Comparison of ENCODE assay signal across 8 cellular contexts in the genomic region with DNA sequence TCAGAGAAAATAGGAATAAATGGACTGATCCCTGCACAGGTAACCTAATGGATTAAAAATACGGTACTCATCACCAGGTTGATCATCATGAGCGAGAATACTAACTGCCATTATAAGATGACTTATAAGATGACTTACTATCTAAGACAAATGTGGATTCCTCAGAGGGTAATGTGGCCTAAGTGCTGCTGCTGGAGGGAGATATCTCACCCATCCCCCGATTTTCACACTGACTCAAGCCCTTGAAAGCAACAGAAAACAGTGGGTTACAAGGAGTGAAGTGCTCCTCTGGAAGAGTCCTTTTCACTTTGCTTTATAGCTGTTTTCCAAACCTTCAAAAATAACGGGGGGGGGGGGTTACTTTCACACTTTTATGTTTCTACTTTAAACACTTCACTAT. TPM values are rescaled to one million over a fixed set of nuclear protein-coding genes. Genes with fewer than 3 reads are reported as not detected.
DNase-seq lines count a peak whose midpoint lies in the region; ATAC-seq, FAIRE-seq and TF ChIP-seq lines count a peak whose summit lies in the region.

No MANE protein-coding gene starts in this region.

- CTCF ChIA-PET in GM12878 (lab: Yijun Ruan, JAX), result interaction anchor here (0.6 to 5.9 kb wide), 15 partner anchors 9 to 437 kb away, joined by 3 to 53 read pairs (median 4); partner anchors contain the start of genes CCDC15, SIAE and SPA17

- peaks cover 17 to 25% (median 23%) of the 10 kb centered on the region in 3 donors for H3K4me1 Mint-ChIP-seq in naive B cell

- peaks cover 0 to 7% (median 3%) of the 10 kb centered on the region in 11 experiments; a peak in 3 of 22 replicates for H3K36me3 ChIP-seq in BLaER1 treated with 17β-estradiol and CSF1 and Interleukin-3, amounts not matched to agents 10 nM and 100 nM
- H3K36me3 ChIP-seq in HUES64 (ENCODE audit: insufficient read depth, low read length) (peaks cover 12% of the 10 kb centered on the region; the same call in 1 of the 2 replicates), GM12878 (ENCODE audit: control insufficient read depth in 2 of 2, insufficient read depth in 2 of 2, low read length in 1 of 2) (no peaks in the 10 kb centered on the region)

- peak overlapping the region; percentile 79 to 95 (median 85) for H3K4me3 ChIP-seq in BLaER1 treated with 17β-estradiol and CSF1 and Interleukin-3, amounts not matched to agents 10 nM and 100 nM
- H3K4me3 ChIP-seq in HUES64 (ENCODE audit: low read length), result peak overlapping the region; percentile 96
- H3K4me3 ChIP-seq in GM12878, result peak overlapping the region; percentile 96

- 92% methylated on average over 2 of the region's 4 CpGs for WGBS in HUES64
- 26% methylated on average over 4 of the region's 4 CpGs for WGBS in GM12878 (ENCODE audit: insufficient coverage, insufficient replicate concordance, low lambda C conversion rate, missing lambda C conversion rate)

- peak overlapping the region in 5 of 6 donors; percentile 79 to 99 (median 95) for H3K27ac Mint-ChIP-seq in naive B cell

- no peaks in the 10 kb centered on the region for H3K27me3 ChIP-seq in BLaER1 treated with 17β-estradiol and CSF1 and Interleukin-3, amounts not matched to agents 10 nM and 100 nM
- no peaks in the 10 kb centered on the region for H3K27me3 ChIP-seq in HUES64 (ENCODE audit: insufficient read depth, low read length)
- no peaks in the 10 kb centered on the region for H3K27me3 ChIP-seq in GM12878 (replicated peaks in 1 of 2; ENCODE audit: control insufficient read depth in 2 of 2, insufficient read depth in 2 of 2, low read length in 1 of 2)

- POLR2A ChIA-PET in GM12878 (lab: Charles Lee), result interaction anchor here (0.9 to 3.9 kb wide), 6 partner anchors 10 to 47 kb away, joined by 3 to 55 read pairs (median 8); partner anchors contain the start of gene SLC37A2

- TF ChIP-seq CTCF in GM12878 (IDR thresholded peaks at IDR 0.05 in 2 of 3, conservative IDR thresholded peaks at IDR 0.05 in 1 of 3; ENCODE audit: control insufficient read depth in 2 of 3, extremely low read depth in 1 of 3, insufficient read depth in 1 of 3, low read depth in 3 of 3, low read length in 3 of 3), result peak in 1 of 3 experiments; percentile 11; a peak in 2 of 6 replicates

- H4K20me1 ChIP-seq in BLaER1 treated with 17β-estradiol and CSF1 and Interleukin-3, amounts not matched to agents 10 nM and 100 nM, result no peaks in the 10 kb centered on the region
- no peaks in the 10 kb centered on the region for H4K20me1 ChIP-seq in GM12878 (ENCODE audit: control insufficient read depth, insufficient read depth)

- H3K4me3 Mint-ChIP-seq in naive B cell, result peak overlapping the region in 7 of 8 donors; percentile 94 to 100 (median 97)

- peak overlapping the region in 8 of 11 experiments; percentile 68 to 83 (median 76); a peak in 15 of 22 replicates for H3K27ac ChIP-seq in BLaER1 treated with 17β-estradiol and CSF1 and Interleukin-3, amounts not matched to agents 10 nM and 100 nM
- no peak overlapping the region for H3K27ac ChIP-seq in HUES64 (ENCODE audit: low read depth, low read length)
- no peak overlapping the region for H3K27ac ChIP-seq in GM12878 (ENCODE audit: control insufficient read depth, insufficient read depth)

- peaks cover 0 to 19% of the 10 kb centered on the region in 2 donors for H3K36me3 Mint-ChIP-seq in naive B cell

- BruUV-seq in GM12878 (replicated peaks; lab: Mats Ljungman, UMichigan), result no TSS peak

- H3K4me1 ChIP-seq in BLaER1 treated with 17β-estradiol and CSF1 and Interleukin-3, amounts not matched to agents 10 nM and 100 nM, result peaks cover 12 to 23% (median 16%) of the 10 kb centered on the region in 10 experiments
- H3K4me1 ChIP-seq in HUES64 (ENCODE audit: insufficient read depth, low read length) (peaks cover 10% of the 10 kb centered on the region; the same call in 1 of the 2 replicates), GM12878 (ENCODE audit: control insufficient read depth, insufficient read depth, low read length) (peaks cover 3% of the 10 kb centered on the region; the same call in 1 of the 2 replicates)

- intact Hi-C loops in GM12878 (cut with micrococcal nuclease; ENCODE audit: unreplicated experiment), result no loop called here

- DNase-seq in GM12878 (ENCODE audit: low read depth, low spot score) (no peak), naive B cell (no peak), SW 1271 (lab: John Stamatoyannopoulos, UW) (no peak), GM19240 (ENCODE audit: insufficient read length, low spot score) (no peak)
- DNase-seq in central memory CD4-positive, alpha-beta T cell, result no peak

- no peak for ATAC-seq in GM12878
- no peak for ATAC-seq in naive B cell (ENCODE audit: low read depth in 2 of 2)
- no peak for ATAC-seq in GM18870 (IDR thresholded peaks at IDR 0.05; ENCODE audit: unreplicated experiment)

- RAD21 ChIA-PET in GM12878 (lab: Charles Lee; ENCODE audit: unreplicated experiment), result interaction anchor here (0.7 to 8.6 kb wide), 14 partner anchors 8 to 777 kb away, joined by 3 to 87 read pairs (median 4); partner anchors contain the start of genes HYLS1 and SLC37A2

- H2AFZ ChIP-seq in GM12878 (ENCODE audit: control insufficient read depth, low read depth, low read length), result no peak overlapping the region

- H3K4me2 ChIP-seq in BLaER1 treated with 17β-estradiol and CSF1 and Interleukin-3, amounts not matched to agents 10 nM and 100 nM, result peak overlapping the region; percentile 82 to 96 (median 90)
- H3K4me2 ChIP-seq in GM12878 (ENCODE audit: control insufficient read depth, insufficient read depth), result peak overlapping the region; percentile 78

- H3K9me3 Mint-ChIP-seq in naive B cell, result peaks cover 0 to 8% (median 4%) of the 10 kb centered on the region in 7 donors

- SMC1A ChIA-PET in GM12878 (lab: Charles Lee; ENCODE audit: uncharacterized antibody, unreplicated experiment), result interaction anchor here (0.9 to 4.5 kb wide), 17 partner anchors 11 to 472 kb away, joined by 3 to 57 read pairs (median 5); partner anchors contain the start of genes CCDC15, EI24 and SLC37A2

- peaks cover 0 to 26% (median 15%) of the 10 kb centered on the region in 3 donors for H3K27me3 Mint-ChIP-seq in naive B cell

- FAIRE-seq in GM12878 (lab: Jason Lieb, UNC), result no peak

- TF ChIP-seq POLR2A in GM12878 (IDR thresholded peaks at IDR 0.05; ENCODE audit: low read depth, low read length), result no peak

- H3K79me2 ChIP-seq in GM12878 (ENCODE audit: control insufficient read depth, insufficient read depth, low read length), result peaks cover 10% of the 10 kb centered on the region

- TF ChIP-seq EP300 in GM12878 (IDR thresholded peaks at IDR 0.05; ENCODE audit: borderline replicate concordance in 1 of 2, control insufficient read depth in 1 of 2, low read depth in 2 of 2, low read length in 2 of 2), result no peak

- no peak for TF ChIP-seq RAD21 in GM12878 (IDR thresholded peaks at IDR 0.05; ENCODE audit: insufficient read depth, low read depth, low read length)

- peak overlapping the region; percentile 77 to 86 (median 83) for H3K9ac ChIP-seq in BLaER1 treated with 17β-estradiol and CSF1 and Interleukin-3, amounts not matched to agents 10 nM and 100 nM
- peak overlapping the region; percentile 74; the same call in 1 of the 2 replicates for H3K9ac ChIP-seq in HUES64 (ENCODE audit: low read depth, low read length)
- peak overlapping the region; percentile 72 for H3K9ac ChIP-seq in GM12878 (ENCODE audit: control insufficient read depth, insufficient read depth, low read length)

- peaks cover 0 to 23% (median 11%) of the 10 kb centered on the region in 11 experiments; a peak in 13 of 22 replicates for H3K9me3 ChIP-seq in BLaER1 treated with 17β-estradiol and CSF1 and Interleukin-3, amounts not matched to agents 10 nM and 100 nM (replicated peaks in 1 of 11)
- H3K9me3 ChIP-seq in HUES64 (ENCODE audit: insufficient read depth, low read depth, low read length) (peaks cover 12% of the 10 kb centered on the region), GM12878 (replicated peaks; ENCODE audit: control insufficient read depth, insufficient read depth, low read length) (no peaks in the 10 kb centered on the region; the same call in 1 of the 3 replicates)

- in situ Hi-C loops in GM12878 (cut with MboI), result no loop called here

RNA-seq across cellular contexts. Expression of gene TMEM218, which starts 0.9 kb away (rescaled TPM):
- polyA plus RNA-seq in HUES64 (2013, experiment 1 of 2), result 22.5 TPM
- polyA plus RNA-seq in HUES64 (2013, experiment 2 of 2), result 26.9 TPM
- total RNA-seq in GM12878 (2013; cell fraction: nucleolus; rRNA removed), result 30.1 and 34.6 TPM in 2 replicates
- total RNA-seq in GM12878 (2014; rRNA removed) (28.9 and 37.9 TPM in 2 replicates), GM12878 (2014; rRNA removed; fragmentation: Illumina TruSeq; extraction: Trizol) (24.0 and 27.0 TPM in 2 replicates), GM12878 (2021) (14.4 and 19.9 TPM in 2 replicates)
- 17.7 TPM for polyA plus RNA-seq in GM12878 (2011; ENCODE audit: low read depth)
- polyA plus RNA-seq in GM12878 (2011; rRNA removed) (35.7 and 36.8 TPM in 2 replicates), GM12878 (2014; fragmentation: Illumina TruSeq; extraction: Trizol) (30.5 and 46.9 TPM in 2 replicates), GM12878 (2014; fragmentation: Nextera tagmentation; extraction: Ambion mirVana) (10 to 100 TPM; 11.2 to 15.5 TPM), GM12878 (2014; rRNA removed) (25.2 and 28.7 TPM in 2 replicates), GM12878 (2016; fragmentation: Nextera tagmentation; extraction: Ambion mirVana) (10 to 100 TPM; 45.7 to 50.3 TPM), naive B cell (ENCODE audit: low read depth in 6 of 6) (10 to 100 TPM; 30.4 to 53.0 (median 36.7) TPM)
- polyA plus RNA-seq in GM12878 (2011; cell fraction: cytosol; rRNA removed), result 37.2 and 37.5 TPM in 2 replicates
- 39.8 and 42.6 TPM in 2 replicates for polyA plus RNA-seq in GM12878 (2011; cell fraction: nucleus; rRNA removed)
- polyA plus RNA-seq in GM12878 (2012), result 17.1 and 19.5 TPM in 2 replicates
- 11.5 and 12.2 TPM in 2 replicates for polyA minus RNA-seq in GM12878 (2011; rRNA and poly(A)+ RNA removed)
- polyA minus RNA-seq in GM12878 (2011; cell fraction: cytosol; rRNA and poly(A)+ RNA removed), result 5.1 and 6.4 TPM in 2 replicates
- polyA minus RNA-seq in GM12878 (2011; cell fraction: nucleus; rRNA and poly(A)+ RNA removed), result 10.8 and 15.3 TPM in 2 replicates

RNA-seq across cellular contexts. Expression of gene SLC37A2, which starts 47.4 kb away (rescaled TPM):
- 0.65 TPM for polyA plus RNA-seq in HUES64 (2013, experiment 1 of 2)
- polyA plus RNA-seq in HUES64 (2013, experiment 2 of 2), result 1.8 TPM
- 7.1 and 8.3 TPM in 2 replicates for total RNA-seq in GM12878 (2013; cell fraction: nucleolus; rRNA removed)
- total RNA-seq in GM12878 (2014; rRNA removed), result 2.4 and 2.7 TPM in 2 replicates
- 1.3 and 1.4 TPM in 2 replicates for total RNA-seq in GM12878 (2014; rRNA removed; fragmentation: Illumina TruSeq; extraction: Trizol)
- total RNA-seq in GM12878 (2021), result 3.0 and 3.4 TPM in 2 replicates
- 0.73 TPM for polyA plus RNA-seq in GM12878 (2011; ENCODE audit: low read depth)
- polyA plus RNA-seq in GM12878 (2011; rRNA removed), result 8.3 and 9.8 TPM in 2 replicates
- 12.1 and 13.1 TPM in 2 replicates for polyA plus RNA-seq in GM12878 (2011; cell fraction: cytosol; rRNA removed)
- polyA plus RNA-seq in GM12878 (2011; cell fraction: nucleus; rRNA removed), result 26.6 and 33.5 TPM in 2 replicates
- 0.91 and 2.3 TPM in 2 replicates for polyA plus RNA-seq in GM12878 (2012)
- polyA plus RNA-seq in GM12878 (2014; fragmentation: Illumina TruSeq; extraction: Trizol), result 1.4 and 1.7 TPM in 2 replicates
- under 1 TPM; 0.26 to 0.29 TPM for polyA plus RNA-seq in GM12878 (2014; fragmentation: Nextera tagmentation; extraction: Ambion mirVana)
- polyA plus RNA-seq in GM12878 (2014; rRNA removed), result 2.5 and 2.7 TPM in 2 replicates
- 1 to 10 TPM in 1 of 2 experiments, under 1 TPM in 1; 0.99 to 2.3 TPM for polyA plus RNA-seq in GM12878 (2016; fragmentation: Nextera tagmentation; extraction: Ambion mirVana)
- polyA minus RNA-seq in GM12878 (2011; rRNA and poly(A)+ RNA removed), result 8.5 and 13.3 TPM in 2 replicates
- 3.2 and 4.4 TPM in 2 replicates for polyA minus RNA-seq in GM12878 (2011; cell fraction: cytosol; rRNA and poly(A)+ RNA removed)
- polyA minus RNA-seq in GM12878 (2011; cell fraction: nucleus; rRNA and poly(A)+ RNA removed), result 8.2 and 8.5 TPM in 2 replicates
- 1 to 10 TPM in 4 of 6 donors, under 1 TPM in 2; 0.48 to 2.4 (median 1.8) TPM for polyA plus RNA-seq in naive B cell (ENCODE audit: low read depth in 6 of 6)

RNA-seq across cellular contexts. Expression of gene PKNOX2, which starts 54.0 kb away (rescaled TPM):
- 5.6 TPM for polyA plus RNA-seq in HUES64 (2013, experiment 1 of 2)
- 7.5 TPM for polyA plus RNA-seq in HUES64 (2013, experiment 2 of 2)
- total RNA-seq in GM12878 (2013; cell fraction: nucleolus; rRNA removed), result not detected in 2 replicates
- total RNA-seq in GM12878 (2014; rRNA removed), result not detected in 2 replicates
- not detected in 2 replicates for total RNA-seq in GM12878 (2014; rRNA removed; fragmentation: Illumina TruSeq; extraction: Trizol)
- not detected in 2 replicates for total RNA-seq in GM12878 (2021)
- polyA plus RNA-seq in GM12878 (2011; ENCODE audit: low read depth), result not detected
- polyA plus RNA-seq in GM12878 (2011; rRNA removed), result not detected in 2 replicates
- 0.03 TPM in 1 of 2 replicates, not detected in the other for polyA plus RNA-seq in GM12878 (2011; cell fraction: cytosol; rRNA removed)
- polyA plus RNA-seq in GM12878 (2011; cell fraction: nucleus; rRNA removed), result 0.03 TPM in 1 of 2 replicates, not detected in the other
- polyA plus RNA-seq in GM12878 (2012), result 0.03 TPM in 1 of 2 replicates, not detected in the other
- polyA plus RNA-seq in GM12878 (2014; fragmentation: Illumina TruSeq; extraction: Trizol), result not detected in 2 replicates
- not detected for polyA plus RNA-seq in GM12878 (2014; fragmentation: Nextera tagmentation; extraction: Ambion mirVana)
- polyA plus RNA-seq in GM12878 (2014; rRNA removed), result not detected in 2 replicates
- not detected for polyA plus RNA-seq in GM12878 (2016; fragmentation: Nextera tagmentation; extraction: Ambion mirVana)
- polyA minus RNA-seq in GM12878 (2011; rRNA and poly(A)+ RNA removed), result not detected in 2 replicates
- not detected in 2 replicates for polyA minus RNA-seq in GM12878 (2011; cell fraction: cytosol; rRNA and poly(A)+ RNA removed)
- not detected in 2 replicates for polyA minus RNA-seq in GM12878 (2011; cell fraction: nucleus; rRNA and poly(A)+ RNA removed)
- polyA plus RNA-seq in naive B cell (ENCODE audit: low read depth in 6 of 6), result not detected

Comparison
In these comparisons a context has a peak if more than half of its experiments do, and no peak if none do; other contexts are left out.
1. H3K27ac ChIP-seq: peak in BLaER1 treated with 17β-estradiol and CSF1 and Interleukin-3, amounts not matched to agents 10 nM and 100 nM (8 of 11); none in HUES64 (single experiment) and GM12878 (single experiment).
2. Peak in every context shown above with its lines, with median percentiles within 50 percentile points of each other: H3K4me3 ChIP-seq and H3K9ac ChIP-seq.